ENCODE assay signal across 8 cellular contexts in the genomic region with DNA sequence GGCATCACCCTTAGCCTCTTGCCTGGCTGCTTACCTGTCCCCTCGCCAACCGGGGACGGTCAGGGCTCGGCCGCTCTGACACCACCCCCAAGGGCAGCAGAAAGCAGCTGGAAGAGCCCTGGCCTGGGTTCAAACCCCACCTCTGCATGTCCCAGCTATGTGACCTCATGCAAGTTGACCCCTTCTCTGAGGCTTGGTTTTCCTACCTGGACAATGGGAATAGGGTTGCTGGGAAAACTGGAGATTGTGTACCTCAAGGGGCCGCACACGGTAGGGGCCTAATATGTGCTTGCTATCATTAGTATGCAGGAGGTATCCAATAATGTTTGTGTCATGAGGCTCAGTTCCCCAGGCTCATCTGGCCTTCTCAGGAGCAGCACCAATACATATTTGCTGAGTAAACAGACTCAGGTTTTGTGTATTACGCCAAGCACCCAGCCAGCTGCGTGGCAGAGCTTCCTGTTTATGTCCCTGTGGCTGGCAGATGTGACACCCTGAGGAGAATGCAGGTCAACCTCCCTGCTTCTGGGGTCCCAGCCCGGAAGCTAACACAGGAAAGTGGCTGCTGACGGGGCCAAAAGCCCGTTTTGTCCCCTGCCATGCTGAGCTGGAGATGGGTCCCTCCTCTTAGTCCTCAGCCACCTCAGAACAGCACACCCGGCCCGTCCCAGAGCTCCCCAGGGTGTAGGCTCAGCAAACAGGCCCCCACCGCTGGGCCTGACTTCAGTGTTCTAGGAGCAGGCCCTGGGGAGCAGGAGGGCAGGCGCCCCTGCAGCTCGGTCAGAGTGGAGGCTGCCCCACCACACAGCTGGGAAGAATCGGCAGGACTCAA. TPM values are rescaled to one million over a fixed set of nuclear protein-coding genes. Genes with fewer than 3 reads are reported as not detected.
DNase-seq lines count a peak whose midpoint lies in the region; ATAC-seq and TF ChIP-seq lines count a peak whose summit lies in the region.

No MANE protein-coding gene starts in this region.

- no peaks in the 10 kb centered on the region for H3K36me3 ChIP-seq in prostate gland
- H3K36me3 ChIP-seq in GM23338 (ENCODE audit: insufficient read depth) = no peaks in the 10 kb centered on the region

- H3K27ac ChIP-seq in prostate gland = peak overlapping the region; percentile 27 to 45
- no peak overlapping the region for H3K27ac ChIP-seq in GM23338 (ENCODE audit: low read depth)

- intact Hi-C loops in prostate gland (cut with DNase I) = no loop called here

- TF ChIP-seq CTCF in brain (conservative IDR thresholded peaks at IDR 0.05) (no peak), prostate gland (IDR thresholded peaks at IDR 0.05) (no peak), GM23338 (conservative IDR thresholded peaks at IDR 0.05; ENCODE audit: low read depth in 2 of 2) (no peak)

- no peaks in the 10 kb centered on the region for H3K9me3 Mint-ChIP-seq in T-cell
- no peaks in the 10 kb centered on the region for H3K9me3 Mint-ChIP-seq in brain
- H3K9me3 Mint-ChIP-seq in GM23338 = no peaks in the 10 kb centered on the region; the same call in 2 of the 3 replicates

- no peak overlapping the region for H3K4me2 ChIP-seq in GM23338

- POLR2A ChIA-PET in T-cell (lab: Charles Lee) = interaction anchor here (0.5 to 1.5 kb wide), 5 partner anchors 9 to 455 kb away, joined by 3 to 6 read pairs (median 4); a partner anchor contains a TSS

- no peak for TF ChIP-seq POLR2A in prostate gland (IDR thresholded peaks at IDR 0.05)

- ATAC-seq in GM18858 (IDR thresholded peaks at IDR 0.05; ENCODE audit: unreplicated experiment) = peak; percentile 38
- ATAC-seq in T-cell (replicated peaks in 1 of 4) = peak; percentile 85 to 93 (median 88)
- ATAC-seq in HG03439 (IDR thresholded peaks at IDR 0.05; ENCODE audit: unreplicated experiment) = no peak
- no peak for ATAC-seq in GM23338
- no peak for ATAC-seq in HG03469 (IDR thresholded peaks at IDR 0.05; ENCODE audit: unreplicated experiment)

- H3K4me1 Mint-ChIP-seq in T-cell = peaks cover 21 to 64% (median 36%) of the 10 kb centered on the region in 3 donors
- peaks cover 27% of the 10 kb centered on the region for H3K4me1 Mint-ChIP-seq in brain
- peaks cover 14% of the 10 kb centered on the region for H3K4me1 Mint-ChIP-seq in GM23338

- H3K4me1 ChIP-seq in prostate gland (replicated peaks) (no peaks in the 10 kb centered on the region), GM23338 (ENCODE audit: insufficient read depth) (no peaks in the 10 kb centered on the region)

- H3K9me2 ChIP-seq in GM23338 (ENCODE audit: insufficient read depth) = no peaks in the 10 kb centered on the region

- H3K27me3 Mint-ChIP-seq in T-cell = no peaks in the 10 kb centered on the region
- H3K27me3 Mint-ChIP-seq in brain = peaks cover 2% of the 10 kb centered on the region
- H3K27me3 Mint-ChIP-seq in GM23338 (ENCODE audit: insufficient read depth, low read depth, poor library complexity) = peaks cover 5% of the 10 kb centered on the region

- DNase-seq in HT-29 (ENCODE audit: low spot score) (peak; percentile 42), T-cell (peak; percentile 59 to 93 (median 82)), prostate gland (ENCODE audit: low spot score) (peak; percentile 67), GM23338 (ENCODE audit: low spot score) (no peak)

- H2AFZ ChIP-seq in GM23338 = no peak overlapping the region

- H3K27ac Mint-ChIP-seq in T-cell (peak overlapping the region; percentile 96), brain (peak overlapping the region in 4 of 5 experiments; percentile 14 to 84 (median 29)), GM23338 (no peak overlapping the region; the same call in 1 of the 2 replicates)

- H3F3A ChIP-seq in GM23338 (replicated peaks; ENCODE audit: low read depth) = no peaks in the 10 kb centered on the region

- 65% methylated on average over 18 of the region's 18 CpGs for WGBS in prostate gland

- CTCF ChIA-PET in T-cell (lab: Charles Lee) = interaction anchor here in 1 of 2 donors (1.2 to 1.4 kb wide), 2 partner anchors 29 to 87 kb away, joined by 6 read pairs; no protein-coding TSS in a partner anchor

- peak overlapping the region; percentile 28 to 60 (median 46) for H3K4me3 Mint-ChIP-seq in T-cell
- H3K4me3 Mint-ChIP-seq in brain = no peak overlapping the region
- H3K4me3 Mint-ChIP-seq in GM23338 = no peak overlapping the region

- H3K79me2 ChIP-seq in GM23338 (replicated peaks; ENCODE audit: insufficient read depth) = no peaks in the 10 kb centered on the region

- H4K20me1 ChIP-seq in GM23338 (replicated peaks; ENCODE audit: insufficient read depth) = no peaks in the 10 kb centered on the region

- H3K27me3 ChIP-seq in prostate gland (replicated peaks; ENCODE audit: insufficient read depth) (no peaks in the 10 kb centered on the region), GM23338 (ENCODE audit: insufficient read depth) (no peaks in the 10 kb centered on the region)

- no peak overlapping the region for H3K4me3 ChIP-seq in prostate gland
- no peak overlapping the region for H3K4me3 ChIP-seq in GM23338

- H3K9me3 ChIP-seq in prostate gland = no peaks in the 10 kb centered on the region

- H3K36me3 Mint-ChIP-seq in T-cell (peaks cover 4% of the 10 kb centered on the region), brain (no peaks in the 10 kb centered on the region), GM23338 (ENCODE audit: low read depth) (no peaks in the 10 kb centered on the region; the same call in 2 of the 3 replicates)

TF ChIP-seq in GM23338, 12 proteins besides CTCF, POLR2A, EP300 and RAD21 (continues in another document):
- no peak for TF ChIP-seq STAT1 (IDR thresholded peaks at IDR 0.05; ENCODE audit: unreplicated experiment)
- TF ChIP-seq JUNB (IDR thresholded peaks at IDR 0.05; ENCODE audit: unreplicated experiment) = no peak
- no peak for TF ChIP-seq EZH2phosphoT487 (IDR thresholded peaks at IDR 0.05; ENCODE audit: unreplicated experiment)
- TF ChIP-seq NANOG (IDR thresholded peaks at IDR 0.05; ENCODE audit: borderline replicate concordance) = no peak
- no peak for TF ChIP-seq EZH2 (IDR thresholded peaks at IDR 0.05; ENCODE audit: low read depth, unreplicated experiment)
- no peak for TF ChIP-seq ZNF114 (CRISPR knock-in tag; IDR thresholded peaks at IDR 0.05)
- TF ChIP-seq, protein P1, sequence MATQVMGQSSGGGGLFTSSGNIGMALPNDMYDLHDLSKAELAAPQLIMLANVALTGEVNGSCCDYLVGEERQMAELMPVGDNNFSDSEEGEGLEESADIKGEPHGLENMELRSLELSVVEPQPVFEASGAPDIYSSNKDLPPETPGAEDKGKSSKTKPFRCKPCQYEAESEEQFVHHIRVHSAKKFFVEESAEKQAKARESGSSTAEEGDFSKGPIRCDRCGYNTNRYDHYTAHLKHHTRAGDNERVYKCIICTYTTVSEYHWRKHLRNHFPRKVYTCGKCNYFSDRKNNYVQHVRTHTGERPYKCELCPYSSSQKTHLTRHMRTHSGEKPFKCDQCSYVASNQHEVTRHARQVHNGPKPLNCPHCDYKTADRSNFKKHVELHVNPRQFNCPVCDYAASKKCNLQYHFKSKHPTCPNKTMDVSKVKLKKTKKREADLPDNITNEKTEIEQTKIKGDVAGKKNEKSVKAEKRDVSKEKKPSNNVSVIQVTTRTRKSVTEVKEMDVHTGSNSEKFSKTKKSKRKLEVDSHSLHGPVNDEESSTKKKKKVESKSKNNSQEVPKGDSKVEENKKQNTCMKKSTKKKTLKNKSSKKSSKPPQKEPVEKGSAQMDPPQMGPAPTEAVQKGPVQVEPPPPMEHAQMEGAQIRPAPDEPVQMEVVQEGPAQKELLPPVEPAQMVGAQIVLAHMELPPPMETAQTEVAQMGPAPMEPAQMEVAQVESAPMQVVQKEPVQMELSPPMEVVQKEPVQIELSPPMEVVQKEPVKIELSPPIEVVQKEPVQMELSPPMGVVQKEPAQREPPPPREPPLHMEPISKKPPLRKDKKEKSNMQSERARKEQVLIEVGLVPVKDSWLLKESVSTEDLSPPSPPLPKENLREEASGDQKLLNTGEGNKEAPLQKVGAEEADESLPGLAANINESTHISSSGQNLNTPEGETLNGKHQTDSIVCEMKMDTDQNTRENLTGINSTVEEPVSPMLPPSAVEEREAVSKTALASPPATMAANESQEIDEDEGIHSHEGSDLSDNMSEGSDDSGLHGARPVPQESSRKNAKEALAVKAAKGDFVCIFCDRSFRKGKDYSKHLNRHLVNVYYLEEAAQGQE (IDR thresholded peaks at IDR 0.05; ENCODE audit: unreplicated experiment) = no peak
- TF ChIP-seq CREB1 (CRISPR knock-in tag; IDR thresholded peaks at IDR 0.05; ENCODE audit: low read depth) = no peak
- no peak for TF ChIP-seq POLR2AphosphoS5 (IDR thresholded peaks at IDR 0.05; ENCODE audit: low read depth)
- TF ChIP-seq, protein P2, sequence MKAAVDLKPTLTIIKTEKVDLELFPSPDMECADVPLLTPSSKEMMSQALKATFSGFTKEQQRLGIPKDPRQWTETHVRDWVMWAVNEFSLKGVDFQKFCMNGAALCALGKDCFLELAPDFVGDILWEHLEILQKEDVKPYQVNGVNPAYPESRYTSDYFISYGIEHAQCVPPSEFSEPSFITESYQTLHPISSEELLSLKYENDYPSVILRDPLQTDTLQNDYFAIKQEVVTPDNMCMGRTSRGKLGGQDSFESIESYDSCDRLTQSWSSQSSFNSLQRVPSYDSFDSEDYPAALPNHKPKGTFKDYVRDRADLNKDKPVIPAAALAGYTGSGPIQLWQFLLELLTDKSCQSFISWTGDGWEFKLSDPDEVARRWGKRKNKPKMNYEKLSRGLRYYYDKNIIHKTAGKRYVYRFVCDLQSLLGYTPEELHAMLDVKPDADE (IDR thresholded peaks at IDR 0.05) = no peak

RNA-seq across cellular contexts. Expression of a gene that starts 29.7 kb away (rescaled TPM):
- total RNA-seq in HT-29 (2014; rRNA removed; shearing (Covaris generic)) = 23.8 and 30.5 TPM in 2 replicates
- total RNA-seq in T-cell (10 to 100 TPM; 13.6 to 53.3 (median 44.9) TPM), prostate gland (10 to 100 TPM; 19.7 to 83.6 TPM)
- polyA plus RNA-seq in brain (ENCODE audit: insufficient read depth, low read depth, low replicate concordance) (151 TPM), GM23338 (2016; fragmentation: Nextera tagmentation; extraction: Ambion mirVana) (13.3 and 14.7 TPM in 2 replicates)
- 30.7 and 60.4 TPM in 2 replicates for total RNA-seq in GM23338 (2014; rRNA removed; shearing (Covaris generic))

RNA-seq across cellular contexts. Expression of a gene that starts 33.8 kb away (rescaled TPM):
- not detected in 2 replicates for total RNA-seq in HT-29 (2014; rRNA removed; shearing (Covaris generic))
- total RNA-seq in T-cell (not detected), prostate gland (not detected)
- polyA plus RNA-seq in brain (ENCODE audit: insufficient read depth, low read depth, low replicate concordance) (not detected), GM23338 (2016; fragmentation: Nextera tagmentation; extraction: Ambion mirVana) (not detected in 2 replicates)
- total RNA-seq in GM23338 (2014; rRNA removed; shearing (Covaris generic)) = not detected in 2 replicates

RNA-seq across cellular contexts. Expression of a gene that starts 48.3 kb away (rescaled TPM):
- not detected in 2 replicates for total RNA-seq in HT-29 (2014; rRNA removed; shearing (Covaris generic))
- under 1 TPM in 2 of 5 donors, not detected in 3; 0.09 to 0.10 TPM for total RNA-seq in T-cell
- polyA plus RNA-seq in brain (ENCODE audit: insufficient read depth, low read depth, low replicate concordance) = not detected
- under 1 TPM in 1 of 2 donors, not detected in 1; 0.23 TPM for total RNA-seq in prostate gland
- total RNA-seq in GM23338 (2014; rRNA removed; shearing (Covaris generic)) = not detected in 2 replicates
- polyA plus RNA-seq in GM23338 (2016; fragmentation: Nextera tagmentation; extraction: Ambion mirVana) = not detected in 2 replicates

Comparison
In these comparisons a context has a peak if more than half of its experiments do, and no peak if none do; other contexts are left out.
1. ATAC-seq: peak in GM18858 (single experiment) and T-cell (4 of 4); none in HG03439 (single experiment), GM23338 (single experiment) and HG03469 (single experiment).
2. H3K4me3 Mint-ChIP-seq: peak in T-cell (3 of 3); none in brain (0 of 5) and GM23338 (single experiment).